1 cellular context compared by ENCODE assay signal in genomic region chr5:177300236-177300880, GRCh38.
TF ChIP-seq lines count a peak whose summit lies in the region.

No MANE protein-coding gene starts in this region.

TF ChIP-seq in HEK293, 187 proteins besides CTCF, POLR2A, EP300 and RAD21 (continued from another document):
- TF ChIP-seq PRDM4 (tag by site-specific recombination; IDR thresholded peaks at IDR 0.05) (0 out of 2 replicates have a peak, but pooled peaks have one; percentile 11), GLIS1 (tag by site-specific recombination; IDR thresholded peaks at IDR 0.05) (peak; percentile 29; the same call in 1 of the 2 replicates), KLF8 (tag by site-specific recombination; IDR thresholded peaks at IDR 0.05) (no peak), ZNF777 (tag by site-specific recombination; IDR thresholded peaks at IDR 0.05; ENCODE audit: borderline replicate concordance) (no peak), ZBTB17 (tag by site-specific recombination; IDR thresholded peaks at IDR 0.05) (peak; percentile 23; the same call in 1 of the 2 replicates), ZNF16 (tag by site-specific recombination; IDR thresholded peaks at IDR 0.05; ENCODE audit: low read depth) (no peak), PRDM2 (tag by site-specific recombination; IDR thresholded peaks at IDR 0.05; ENCODE audit: borderline replicate concordance) (no peak), REPIN1 (tag by site-specific recombination; IDR thresholded peaks at IDR 0.05; ENCODE audit: low read depth) (no peak), ZSCAN16 (tag by site-specific recombination; IDR thresholded peaks at IDR 0.05) (no peak), ZNF114 (tag by site-specific recombination; IDR thresholded peaks at IDR 0.05) (no peak), ZNF449 (tag by site-specific recombination; IDR thresholded peaks at IDR 0.05) (no peak), ZNF311 (tag by site-specific recombination; IDR thresholded peaks at IDR 0.05; ENCODE audit: borderline replicate concordance) (no peak), WT1 (tag by site-specific recombination; IDR thresholded peaks at IDR 0.05) (peak; percentile 92), ATF2 (tag by site-specific recombination; IDR thresholded peaks at IDR 0.05; ENCODE audit: low read depth) (no peak), ZNF239 (tag by site-specific recombination; IDR thresholded peaks at IDR 0.05) (no peak), ZNF791 (tag by site-specific recombination; IDR thresholded peaks at IDR 0.05) (no peak), ZNF510 (tag by site-specific recombination; IDR thresholded peaks at IDR 0.05; ENCODE audit: insufficient replicate concordance) (no peak), ZNF645 (tag by site-specific recombination; IDR thresholded peaks at IDR 0.05) (no peak), ZNF211 (tag by site-specific recombination; IDR thresholded peaks at IDR 0.05; ENCODE audit: low read depth) (no peak), ZNF274 (IDR thresholded peaks at IDR 0.05; ENCODE audit: low read length) (no peak), ZNF274 (tag by site-specific recombination; IDR thresholded peaks at IDR 0.05; ENCODE audit: borderline replicate concordance) (no peak), BCL6B (tag by site-specific recombination; IDR thresholded peaks at IDR 0.05) (no peak), ZNF426 (tag by site-specific recombination; IDR thresholded peaks at IDR 0.05) (no peak), ZNF302 (tag by site-specific recombination; IDR thresholded peaks at IDR 0.05; ENCODE audit: low read depth) (no peak), YY1 (tag by site-specific recombination; IDR thresholded peaks at IDR 0.05) (no peak), ZBTB21 (tag by site-specific recombination; IDR thresholded peaks at IDR 0.05) (no peak), ZNF19 (tag by site-specific recombination; IDR thresholded peaks at IDR 0.05; ENCODE audit: low read depth) (no peak), PBX3 (CRISPR knock-in tag; IDR thresholded peaks at IDR 0.05) (no peak), SETDB1 (IDR thresholded peaks at IDR 0.05; ENCODE audit: insufficient read length, low read length) (no peak), ZNF548 (tag by site-specific recombination; IDR thresholded peaks at IDR 0.05) (no peak), ZBTB44 (tag by site-specific recombination; IDR thresholded peaks at IDR 0.05) (no peak), ZNF837 (tag by site-specific recombination; IDR thresholded peaks at IDR 0.05) (no peak)
